ENCODE assay signal across 14 cellular contexts in the genomic region with DNA sequence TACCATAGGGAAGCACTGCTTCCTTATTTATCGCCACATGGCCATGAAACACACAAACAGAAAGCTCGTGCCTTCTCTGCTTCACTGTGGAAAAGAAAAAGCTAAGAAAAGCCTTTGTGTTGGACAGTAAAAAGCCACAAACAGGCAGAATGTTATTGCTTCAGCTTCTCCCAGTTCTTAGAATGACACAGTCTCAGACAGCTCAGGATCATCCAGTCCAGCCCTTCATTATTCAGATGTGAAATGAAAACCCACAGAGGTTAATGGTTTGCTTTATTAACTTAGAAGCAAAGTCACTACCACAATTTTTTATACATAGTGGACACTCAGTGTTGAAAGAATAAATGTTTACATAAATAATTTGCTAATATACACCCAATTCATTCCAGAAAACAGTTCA.
DNase-seq lines count a peak whose midpoint lies in the region; ATAC-seq lines count a peak whose summit lies in the region.
"Had no signal": no experiment of that assay in that cellular context is flagged by ENCODE, and none has a peak within 500 bp of the region (broad histone marks: within the 10 kb centered on the region; RNA-seq: fewer than 3 reads in every experiment).

No MANE protein-coding gene starts in this region.

- DNase-seq in left kidney (ENCODE audit: low read depth, low spot score) (peak; percentile 20), A172 (ENCODE audit: low spot score) (no peak), ureter (ENCODE audit: low spot score) (no peak)
- DNase-seq in stimulated activated CD4-positive, alpha-beta T cell treated with anti-CD3 and anti-CD28 coated beads, Interleukin-4, amount 100 ng/mL, for 4 hours = no peak
- DNase-seq: activated CD4-positive, alpha-beta T cell treated with anti-CD3 and anti-CD28 coated beads, Interleukin-2, amount 50 U/mL, for 1 hour; body of pancreas; CD4-positive, CD25-positive, alpha-beta regulatory T cell; GF-D8; KG1; naive B cell; T-helper 2 cell had no signal

- ATAC-seq in GM19324 (IDR thresholded peaks at IDR 0.05; ENCODE audit: low FRiP score, unreplicated experiment) (peak; percentile 43), HG02623 (IDR thresholded peaks at IDR 0.05; ENCODE audit: unreplicated experiment) (peak; percentile 47), HG03469 (IDR thresholded peaks at IDR 0.05; ENCODE audit: unreplicated experiment) (peak; percentile 53)
- ATAC-seq: body of pancreas had no signal
